Comparison of ENCODE assay signal across 1 cellular context in the genomic region with DNA sequence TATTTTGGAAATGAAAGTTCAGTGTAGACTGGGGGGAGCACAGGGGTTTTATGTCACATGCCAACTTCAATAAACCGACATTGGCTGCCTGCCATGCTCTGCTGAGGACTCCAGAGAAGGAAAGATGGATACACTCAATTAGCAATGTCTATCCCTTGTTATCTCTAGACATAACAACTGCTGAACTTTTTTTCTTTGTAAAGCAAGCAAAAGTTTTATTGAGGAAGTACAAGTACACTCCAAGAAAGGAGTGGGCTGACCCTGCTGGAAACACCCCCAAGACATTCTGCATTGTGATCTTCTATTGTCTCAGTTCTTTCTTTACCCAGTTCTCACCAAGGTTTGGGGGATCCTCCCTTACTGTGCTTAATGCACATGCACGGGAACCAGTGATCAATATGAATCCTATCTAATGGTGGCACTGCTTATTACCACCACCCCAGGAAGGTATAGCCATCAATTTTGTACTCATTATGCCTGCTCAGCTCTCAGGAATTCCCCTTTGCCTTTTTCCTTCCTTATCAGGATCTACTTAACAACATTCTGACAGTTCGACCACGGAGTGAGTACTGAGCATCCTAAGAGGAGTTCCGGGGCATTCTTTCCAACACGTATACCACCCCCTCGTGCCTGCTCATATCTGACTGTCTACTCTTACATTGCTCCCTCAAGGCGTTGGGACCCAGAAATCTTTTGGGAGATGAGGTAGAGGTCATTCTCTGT.
TF ChIP-seq lines count a peak whose summit lies in the region.

No MANE protein-coding gene starts in this region.

TF ChIP-seq in IMR-90, 13 proteins besides CTCF, POLR2A, EP300 and RAD21:
- TF ChIP-seq CEBPB (IDR thresholded peaks at IDR 0.05; ENCODE audit: low read depth, low read length): no peak
- no peak for TF ChIP-seq BHLHE40 (IDR thresholded peaks at IDR 0.05; ENCODE audit: low read depth, low read length)
- TF ChIP-seq CHD1 (IDR thresholded peaks at IDR 0.05; ENCODE audit: low read depth, low read length): no peak
- no peak for TF ChIP-seq FOS (IDR thresholded peaks at IDR 0.05; ENCODE audit: low read depth, low read length)
- TF ChIP-seq RFX5 (IDR thresholded peaks at IDR 0.05; ENCODE audit: low read depth, low read length): no peak
- no peak for TF ChIP-seq MXI1 (IDR thresholded peaks at IDR 0.05; ENCODE audit: borderline replicate concordance, low read depth, low read length)
- TF ChIP-seq, protein P1, sequence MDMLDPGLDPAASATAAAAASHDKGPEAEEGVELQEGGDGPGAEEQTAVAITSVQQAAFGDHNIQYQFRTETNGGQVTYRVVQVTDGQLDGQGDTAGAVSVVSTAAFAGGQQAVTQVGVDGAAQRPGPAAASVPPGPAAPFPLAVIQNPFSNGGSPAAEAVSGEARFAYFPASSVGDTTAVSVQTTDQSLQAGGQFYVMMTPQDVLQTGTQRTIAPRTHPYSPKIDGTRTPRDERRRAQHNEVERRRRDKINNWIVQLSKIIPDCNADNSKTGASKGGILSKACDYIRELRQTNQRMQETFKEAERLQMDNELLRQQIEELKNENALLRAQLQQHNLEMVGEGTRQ (IDR thresholded peaks at IDR 0.05; ENCODE audit: low read depth, low read length): no peak
- TF ChIP-seq RCOR1 (IDR thresholded peaks at IDR 0.05; ENCODE audit: insufficient replicate concordance, low read length): no peak
- TF ChIP-seq ELK1 (IDR thresholded peaks at IDR 0.05; ENCODE audit: borderline replicate concordance, low read depth, low read length): no peak
- TF ChIP-seq MAZ (IDR thresholded peaks at IDR 0.05; ENCODE audit: borderline replicate concordance, low read depth, low read length): no peak
- no peak for TF ChIP-seq NFE2L2 (IDR thresholded peaks at IDR 0.05; ENCODE audit: low read depth, low read length)
- TF ChIP-seq SMC3 (IDR thresholded peaks at IDR 0.05; ENCODE audit: low read depth, low read length): no peak
- TF ChIP-seq MAFK (IDR thresholded peaks at IDR 0.05; ENCODE audit: low read depth, low read length): no peak
